In genomic region chr7:83271212-83272099, GRCh38 we compare ENCODE assay signal across 9 cellular contexts.
DNase-seq lines count a peak whose midpoint lies in the region; ATAC-seq and TF ChIP-seq lines count a peak whose summit lies in the region.
"Had no signal": no experiment of that assay in that cellular context is flagged by ENCODE, and none has a peak within 500 bp of the region (broad histone marks: within the 10 kb centered on the region; RNA-seq: fewer than 3 reads in every experiment).

No MANE protein-coding gene starts in this region.

- no peaks in the 10 kb centered on the region for H3K9me3 ChIP-seq in lower lobe of right lung

- H3K27me3 Mint-ChIP-seq in WTC11 (ENCODE audit: low read depth) = no peaks in the 10 kb centered on the region
- no peaks in the 10 kb centered on the region for H3K27me3 Mint-ChIP-seq in stimulated activated naive B cell treated with anti-CD40 and anti-IgM and Interleukin-4, amounts not matched to agents 10 μg/mL and 1 μg/mL and 100 μg/mL, for 72 hours

- H3K36me3 ChIP-seq in lower lobe of right lung = no peaks in the 10 kb centered on the region

- H3K27ac ChIP-seq in lower lobe of right lung = no peak overlapping the region

- peak; percentile 87 for ATAC-seq in WTC11
- ATAC-seq in lower lobe of right lung = peak in 1 of 2 donors; percentile 58
- ATAC-seq in HG03457 (IDR thresholded peaks at IDR 0.05; ENCODE audit: unreplicated experiment) = no peak
- ATAC-seq in stimulated activated naive B cell treated with anti-CD40 and anti-IgM and Interleukin-4, amounts not matched to agents 10 μg/mL and 1 μg/mL and 100 μg/mL, for 72 hours (replicated peaks) = no peak
- ATAC-seq: K562 had no signal

- no peaks in the 10 kb centered on the region for H3K4me1 ChIP-seq in lower lobe of right lung

- 0 out of 2 replicates have a peak, but pooled peaks have one; percentile 28 for TF ChIP-seq CTCF in WTC11 (IDR thresholded peaks at IDR 0.05)
- TF ChIP-seq CTCF in lower lobe of right lung (IDR thresholded peaks at IDR 0.05) = peak; percentile 24

- intact Hi-C loops in lower lobe of right lung (cut with DNase I) = no loop called here

- no peaks in the 10 kb centered on the region for H3K27me3 ChIP-seq in lower lobe of right lung (ENCODE audit: low read depth)

- no peak overlapping the region for H3K27ac Mint-ChIP-seq in WTC11
- H3K27ac Mint-ChIP-seq in stimulated activated naive B cell treated with anti-CD40 and anti-IgM and Interleukin-4, amounts not matched to agents 10 μg/mL and 1 μg/mL and 100 μg/mL, for 72 hours = no peak overlapping the region

- no peak overlapping the region for H3K4me3 ChIP-seq in lower lobe of right lung
- H3K4me3 ChIP-seq: K562 had no signal

- H3K36me3 Mint-ChIP-seq in WTC11 = no peaks in the 10 kb centered on the region
- H3K36me3 Mint-ChIP-seq in stimulated activated naive B cell treated with anti-CD40 and anti-IgM and Interleukin-4, amounts not matched to agents 10 μg/mL and 1 μg/mL and 100 μg/mL, for 72 hours = no peaks in the 10 kb centered on the region

- DNase-seq in GM04504 (ENCODE audit: low read depth) (peak; percentile 4), NCI-H1417 (lab: John Stamatoyannopoulos, UW) (peak; percentile 29 to 83 (median 68)), WTC11 (ENCODE audit: low spot score) (peak; percentile 36), lower lobe of right lung (no peak)
- DNase-seq in stimulated activated CD4-positive, alpha-beta T cell treated with anti-CD3 and anti-CD28 coated beads, Interleukin-4, amount 100 ng/mL, for 4 hours = no peak
- no peak for DNase-seq in stimulated activated CD8-positive, alpha-beta memory T cell treated with anti-CD3 and anti-CD28 coated beads, Interleukin-4, amount 100 ng/mL, for 48 hours
- no peak for DNase-seq in stimulated activated naive B cell treated with anti-CD40 and anti-IgM and Interleukin-4, amounts not matched to agents 10 μg/mL and 1 μg/mL and 100 μg/mL, for 72 hours

- H3K4me1 Mint-ChIP-seq in WTC11 = peaks cover 9% of the 10 kb centered on the region
- H3K4me1 Mint-ChIP-seq in stimulated activated naive B cell treated with anti-CD40 and anti-IgM and Interleukin-4, amounts not matched to agents 10 μg/mL and 1 μg/mL and 100 μg/mL, for 72 hours = no peaks in the 10 kb centered on the region

- no peak overlapping the region for H3K4me3 Mint-ChIP-seq in WTC11
- no peak overlapping the region for H3K4me3 Mint-ChIP-seq in stimulated activated naive B cell treated with anti-CD40 and anti-IgM and Interleukin-4, amounts not matched to agents 10 μg/mL and 1 μg/mL and 100 μg/mL, for 72 hours

- H3K9me3 Mint-ChIP-seq in WTC11 = no peaks in the 10 kb centered on the region
- H3K9me3 Mint-ChIP-seq in stimulated activated naive B cell treated with anti-CD40 and anti-IgM and Interleukin-4, amounts not matched to agents 10 μg/mL and 1 μg/mL and 100 μg/mL, for 72 hours = peaks cover 1 to 4% of the 10 kb centered on the region in 2 donors

- CTCF ChIA-PET in WTC11 (lab: Charles Lee) = interaction anchor here (0.8 to 1.0 kb wide), 2 partner anchors 12 to 461 kb away, joined by 3 to 4 read pairs; no protein-coding TSS in a partner anchor

- POLR2A ChIA-PET in WTC11 (lab: Charles Lee) = no interaction called here

TF ChIP-seq in WTC11, 78 proteins besides CTCF, POLR2A, EP300 and RAD21:
- TF ChIP-seq E2F1 (CRISPR knock-in tag; IDR thresholded peaks at IDR 0.05) (no peak), NFE2L1 (CRISPR knock-in tag; IDR thresholded peaks at IDR 0.05) (no peak), SOX15 (CRISPR knock-in tag; IDR thresholded peaks at IDR 0.05) (no peak), TP53 (CRISPR knock-in tag; IDR thresholded peaks at IDR 0.05) (no peak)

Comparison
In these comparisons a context has a peak if more than half of its experiments do, and no peak if none do; other contexts are left out.
1. DNase-seq: peak in GM04504 (single experiment), NCI-H1417 (3 of 3) and WTC11 (single experiment); none in lower lobe of right lung (single experiment), stimulated activated CD4-positive, alpha-beta T cell treated with anti-CD3 and anti-CD28 coated beads, Interleukin-4, amount 100 ng/mL, for 4 hours (0 of 2), stimulated activated CD8-positive, alpha-beta memory T cell treated with anti-CD3 and anti-CD28 coated beads, Interleukin-4, amount 100 ng/mL, for 48 hours (single experiment) and stimulated activated naive B cell treated with anti-CD40 and anti-IgM and Interleukin-4, amounts not matched to agents 10 μg/mL and 1 μg/mL and 100 μg/mL, for 72 hours (single experiment).